Comparison of ENCODE assay signal across 1 cellular context in genomic region chr11:75342966-75343870, GRCh38.
TF ChIP-seq lines count a peak whose summit lies in the region.

No MANE protein-coding gene starts in this region.

TF ChIP-seq in HepG2, 621 proteins besides CTCF, POLR2A, EP300 and RAD21 (continued from another document and continues in another):
- TF ChIP-seq ZNF430 (CRISPR knock-in tag; IDR thresholded peaks at IDR 0.05): 0 out of 2 replicates have a peak, but pooled peaks have one; percentile 27
- no peak for TF ChIP-seq AKNA (CRISPR knock-in tag; IDR thresholded peaks at IDR 0.05; ENCODE audit: borderline replicate concordance)
- TF ChIP-seq GMEB1 (CRISPR knock-in tag; IDR thresholded peaks at IDR 0.05; ENCODE audit: borderline replicate concordance): no peak
- TF ChIP-seq TMF1 (CRISPR knock-in tag; IDR thresholded peaks at IDR 0.05; ENCODE audit: low read depth): no peak
- peak; percentile 45 for TF ChIP-seq HNF4A (CRISPR knock-in tag; IDR thresholded peaks at IDR 0.05)
- peak; percentile 67 for TF ChIP-seq ARID5B (CRISPR knock-in tag; IDR thresholded peaks at IDR 0.05)
- TF ChIP-seq ELF3 (CRISPR knock-in tag; IDR thresholded peaks at IDR 0.05): peak; percentile 11; the same call in 1 of the 2 replicates
- no peak for TF ChIP-seq ZNF589 (CRISPR knock-in tag; conservative IDR thresholded peaks at IDR 0.05)
- TF ChIP-seq SOX13 (IDR thresholded peaks at IDR 0.05): no peak
- TF ChIP-seq SOX13 (CRISPR knock-in tag; conservative IDR thresholded peaks at IDR 0.05 in 1 of 2, IDR thresholded peaks at IDR 0.05 in 1 of 2): peak in 1 of 2 experiments; percentile 23; a peak in 1 of 4 replicates
- TF ChIP-seq CC2D1A (CRISPR knock-in tag; IDR thresholded peaks at IDR 0.05): no peak
- peak; percentile 86 for TF ChIP-seq ZSCAN25 (CRISPR knock-in tag; IDR thresholded peaks at IDR 0.05)
- peak; percentile 82; the same call in 1 of the 2 replicates for TF ChIP-seq ZHX1 (CRISPR knock-in tag; IDR thresholded peaks at IDR 0.05; ENCODE audit: low read depth)
- no peak for TF ChIP-seq ZNF574 (CRISPR knock-in tag; IDR thresholded peaks at IDR 0.05)
- TF ChIP-seq DNMT3B (CRISPR knock-in tag; conservative IDR thresholded peaks at IDR 0.05): no peak
- 0 out of 2 replicates have a peak, but pooled peaks have one; percentile 40 for TF ChIP-seq ZNF263 (CRISPR knock-in tag; IDR thresholded peaks at IDR 0.05)
- peak; percentile 88 for TF ChIP-seq HOXA3 (CRISPR knock-in tag; IDR thresholded peaks at IDR 0.05)
- no peak for TF ChIP-seq REXO4 (CRISPR knock-in tag; IDR thresholded peaks at IDR 0.05; ENCODE audit: borderline replicate concordance)
- TF ChIP-seq ZNF609 (CRISPR knock-in tag; IDR thresholded peaks at IDR 0.05; ENCODE audit: borderline replicate concordance): 0 out of 2 replicates have a peak, but pooled peaks have one; percentile 22
- 0 out of 2 replicates have a peak, but pooled peaks have one; percentile 64 for TF ChIP-seq JUN (CRISPR knock-in tag; IDR thresholded peaks at IDR 0.05)
- TF ChIP-seq NR2C2 (CRISPR knock-in tag; IDR thresholded peaks at IDR 0.05; ENCODE audit: borderline replicate concordance): peak; percentile 61; the same call in 1 of the 2 replicates
- no peak for TF ChIP-seq TGIF2 (CRISPR knock-in tag; IDR thresholded peaks at IDR 0.05)
- TF ChIP-seq SNAI1 (CRISPR knock-in tag; IDR thresholded peaks at IDR 0.05; ENCODE audit: borderline replicate concordance): no peak
- peak; percentile 77 for TF ChIP-seq FOSL2 (CRISPR knock-in tag; IDR thresholded peaks at IDR 0.05)
- peak; percentile 68; the same call in 1 of the 2 replicates for TF ChIP-seq ZBTB26 (CRISPR knock-in tag; IDR thresholded peaks at IDR 0.05; ENCODE audit: borderline replicate concordance)
